Comparison of ENCODE assay signal across 8 cellular contexts in the genomic region with DNA sequence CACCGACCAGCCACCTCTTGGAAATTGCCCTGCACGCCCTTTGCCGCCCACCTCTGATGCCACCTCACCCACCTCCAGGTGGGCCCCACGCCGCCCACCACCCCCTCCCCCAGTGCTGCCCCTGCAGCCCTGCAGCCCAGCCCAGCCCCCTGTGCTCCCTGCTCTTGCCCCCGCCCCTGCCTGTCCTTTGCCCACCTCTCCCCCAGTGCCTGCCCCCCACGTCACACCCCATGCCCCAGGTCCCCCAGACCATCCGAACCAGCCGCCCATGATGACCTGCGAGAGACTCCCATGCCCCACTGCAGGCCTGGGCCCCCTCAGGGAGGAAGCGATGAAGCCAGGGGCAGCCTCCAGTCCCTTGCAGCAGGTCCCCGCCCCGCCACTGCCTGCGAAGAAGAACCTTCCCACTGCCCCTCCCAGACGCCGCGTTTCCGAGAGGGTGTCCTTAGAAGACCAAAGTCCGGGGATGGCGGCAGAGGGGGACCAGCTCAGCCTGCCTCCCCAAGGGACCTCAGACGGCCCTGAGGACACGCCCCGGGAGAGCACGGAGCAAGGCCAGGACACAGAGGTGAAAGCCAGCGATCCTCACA.
DNase-seq lines count a peak whose midpoint lies in the region; ATAC-seq and TF ChIP-seq lines count a peak whose summit lies in the region.

No MANE protein-coding gene starts in this region.

- intact Hi-C loops in CD4-positive, alpha-beta T cell (cut with DNase I, micrococcal nuclease): loop anchor here (1.0 to 10.0 kb wide), 4 partner anchors 35 to 107 kb away; no protein-coding TSS in a partner anchor

- peak overlapping the region; percentile 97 for H3K27ac Mint-ChIP-seq in CD4-positive, alpha-beta T cell
- H3K27ac Mint-ChIP-seq in natural killer cell treated with Interleukin-12 subunit alpha and Interleukin-12 subunit beta and Interleukin-15 and Interleukin-18, amount 100 ng/mL, for 72 hours: peak overlapping the region; percentile 95 to 99
- no peak overlapping the region for H3K27ac Mint-ChIP-seq in GM23338

- H3K9me2 ChIP-seq in GM23338 (ENCODE audit: insufficient read depth): no peaks in the 10 kb centered on the region

- H3K36me3 Mint-ChIP-seq in CD4-positive, alpha-beta T cell (ENCODE audit: low read depth): peaks cover 48% of the 10 kb centered on the region
- peaks cover 19% of the 10 kb centered on the region for H3K36me3 Mint-ChIP-seq in natural killer cell treated with Interleukin-12 subunit alpha and Interleukin-12 subunit beta and Interleukin-15 and Interleukin-18, amount 100 ng/mL, for 72 hours
- H3K36me3 Mint-ChIP-seq in GM23338 (ENCODE audit: low read depth): no peaks in the 10 kb centered on the region; the same call in 2 of the 3 replicates

- no peak overlapping the region for H3K4me3 ChIP-seq in GM23338
- no peak overlapping the region for H3K4me3 ChIP-seq in WERI-Rb-1 (ENCODE audit: low read depth, low read length)

- H3K27me3 ChIP-seq in CD4-positive, alpha-beta T cell (ENCODE audit: control insufficient read depth, insufficient read depth, low read length): no peaks in the 10 kb centered on the region
- H3K27me3 ChIP-seq in GM23338 (ENCODE audit: insufficient read depth) (no peaks in the 10 kb centered on the region), WERI-Rb-1 (ENCODE audit: insufficient read depth, low read depth, severe bottlenecking) (no peaks in the 10 kb centered on the region)

- no peaks in the 10 kb centered on the region for H3K9me3 Mint-ChIP-seq in CD4-positive, alpha-beta T cell
- no peaks in the 10 kb centered on the region for H3K9me3 Mint-ChIP-seq in natural killer cell treated with Interleukin-12 subunit alpha and Interleukin-12 subunit beta and Interleukin-15 and Interleukin-18, amount 100 ng/mL, for 72 hours
- no peaks in the 10 kb centered on the region; the same call in 2 of the 3 replicates for H3K9me3 Mint-ChIP-seq in GM23338

- POLR2A ChIA-PET in CD4-positive, alpha-beta T cell (lab: Charles Lee): interaction anchor here (0.6 to 5.6 kb wide), 26 partner anchors 10 to 530 kb away, joined by 3 to 154 read pairs (median 5); a partner anchor contains a TSS
- POLR2A ChIA-PET in RWPE1 (lab: Yijun Ruan, JAX; ENCODE audit: low non-redundant PET): no interaction called here

- H2AFZ ChIP-seq in GM23338: no peak overlapping the region

- peak overlapping the region; percentile 99 for H3K4me3 Mint-ChIP-seq in CD4-positive, alpha-beta T cell
- peak overlapping the region; percentile 94 for H3K4me3 Mint-ChIP-seq in natural killer cell treated with Interleukin-12 subunit alpha and Interleukin-12 subunit beta and Interleukin-15 and Interleukin-18, amount 100 ng/mL, for 72 hours
- H3K4me3 Mint-ChIP-seq in GM23338: no peak overlapping the region

- CTCF ChIA-PET in CD4-positive, alpha-beta T cell (lab: Charles Lee): interaction anchor here (0.6 to 3.3 kb wide), 3 partner anchors 38 to 74 kb away, joined by 3 to 19 read pairs (median 14); no protein-coding TSS in a partner anchor
- CTCF ChIA-PET in RWPE1 (lab: Yijun Ruan, JAX): no interaction called here

- H3K36me3 ChIP-seq in GM23338 (ENCODE audit: insufficient read depth) (no peaks in the 10 kb centered on the region), WERI-Rb-1 (no peaks in the 10 kb centered on the region)

- ATAC-seq in CD4-positive, alpha-beta T cell (ENCODE audit: poor library complexity): no peak
- peak in 1 of 2 donors; percentile 9 for ATAC-seq in natural killer cell treated with Interleukin-12 subunit alpha and Interleukin-12 subunit beta and Interleukin-15 and Interleukin-18, amount 100 ng/mL, for 72 hours
- ATAC-seq in GM23338 (no peak), GM21786 (IDR thresholded peaks at IDR 0.05; ENCODE audit: unreplicated experiment) (no peak)

- no peaks in the 10 kb centered on the region for H3K4me1 ChIP-seq in GM23338 (ENCODE audit: insufficient read depth)

- TF ChIP-seq CTCF in CD4-positive, alpha-beta T cell (IDR thresholded peaks at IDR 0.05): no peak
- TF ChIP-seq CTCF in GM23338 (conservative IDR thresholded peaks at IDR 0.05; ENCODE audit: low read depth in 2 of 2) (no peak), WERI-Rb-1 (IDR thresholded peaks at IDR 0.05; ENCODE audit: low read depth, low read length) (no peak), RWPE1 (conservative IDR thresholded peaks at IDR 0.05; ENCODE audit: low read depth) (no peak)

- H4K20me1 ChIP-seq in GM23338 (replicated peaks; ENCODE audit: insufficient read depth): no peaks in the 10 kb centered on the region

- no peaks in the 10 kb centered on the region for H3K9me3 ChIP-seq in CD4-positive, alpha-beta T cell (ENCODE audit: control insufficient read depth, low read length)
- no peaks in the 10 kb centered on the region for H3K9me3 ChIP-seq in WERI-Rb-1 (ENCODE audit: severe bottlenecking)

- no peaks in the 10 kb centered on the region for H3K79me2 ChIP-seq in GM23338 (replicated peaks; ENCODE audit: insufficient read depth)

- H3K27me3 Mint-ChIP-seq in CD4-positive, alpha-beta T cell: no peaks in the 10 kb centered on the region
- H3K27me3 Mint-ChIP-seq in natural killer cell treated with Interleukin-12 subunit alpha and Interleukin-12 subunit beta and Interleukin-15 and Interleukin-18, amount 100 ng/mL, for 72 hours: no peaks in the 10 kb centered on the region
- H3K27me3 Mint-ChIP-seq in GM23338 (ENCODE audit: insufficient read depth, low read depth, poor library complexity): peaks cover 11% of the 10 kb centered on the region

- peaks cover 76% of the 10 kb centered on the region for H3K4me1 Mint-ChIP-seq in CD4-positive, alpha-beta T cell (ENCODE audit: low read depth)
- peaks cover 78 to 93% of the 10 kb centered on the region in 2 donors for H3K4me1 Mint-ChIP-seq in natural killer cell treated with Interleukin-12 subunit alpha and Interleukin-12 subunit beta and Interleukin-15 and Interleukin-18, amount 100 ng/mL, for 72 hours (ENCODE audit: low read depth in 2 of 2)
- H3K4me1 Mint-ChIP-seq in GM23338: no peaks in the 10 kb centered on the region; the same call in 2 of the 3 replicates

- no peak overlapping the region for H3K4me2 ChIP-seq in GM23338

- peak in 7 of 10 experiments; percentile 24 to 59 (median 39) for DNase-seq in CD4-positive, alpha-beta T cell
- DNase-seq in NOMO-1 treated with dmso at 0.1 percent for 144 hours (lab: John Stamatoyannopoulos, UW; ENCODE audit: unreplicated experiment): peak; percentile 73
- DNase-seq in central memory CD4-positive, alpha-beta T cell: peak; percentile 17
- DNase-seq in natural killer cell treated with Interleukin-12 subunit alpha and Interleukin-12 subunit beta and Interleukin-15 and Interleukin-18, amount 100 ng/mL, for 72 hours (ENCODE audit: low spot score): no peak
- DNase-seq in GM23338 (ENCODE audit: low spot score): no peak
- no peak for DNase-seq in WERI-Rb-1
- DNase-seq in RWPE1 (ENCODE audit: low spot score): no peak

- peak overlapping the region; percentile 90 for H3K27ac ChIP-seq in CD4-positive, alpha-beta T cell (ENCODE audit: low read depth, low read length)
- H3K27ac ChIP-seq in GM23338 (ENCODE audit: low read depth): no peak overlapping the region
- H3K27ac ChIP-seq in WERI-Rb-1: no peak overlapping the region
- H3K27ac ChIP-seq in RWPE1: no peak overlapping the region

- no peaks in the 10 kb centered on the region for H3F3A ChIP-seq in GM23338 (replicated peaks; ENCODE audit: low read depth)

Comparison
In these comparisons a context has a peak if more than half of its experiments do, and no peak if none do; other contexts are left out.
1. DNase-seq: peak in CD4-positive, alpha-beta T cell (7 of 10), NOMO-1 treated with dmso at 0.1 percent for 144 hours (single experiment) and central memory CD4-positive, alpha-beta T cell (single experiment); none in natural killer cell treated with Interleukin-12 subunit alpha and Interleukin-12 subunit beta and Interleukin-15 and Interleukin-18, amount 100 ng/mL, for 72 hours (single experiment), GM23338 (single experiment), WERI-Rb-1 (single experiment) and RWPE1 (single experiment).